In the genomic region with DNA sequence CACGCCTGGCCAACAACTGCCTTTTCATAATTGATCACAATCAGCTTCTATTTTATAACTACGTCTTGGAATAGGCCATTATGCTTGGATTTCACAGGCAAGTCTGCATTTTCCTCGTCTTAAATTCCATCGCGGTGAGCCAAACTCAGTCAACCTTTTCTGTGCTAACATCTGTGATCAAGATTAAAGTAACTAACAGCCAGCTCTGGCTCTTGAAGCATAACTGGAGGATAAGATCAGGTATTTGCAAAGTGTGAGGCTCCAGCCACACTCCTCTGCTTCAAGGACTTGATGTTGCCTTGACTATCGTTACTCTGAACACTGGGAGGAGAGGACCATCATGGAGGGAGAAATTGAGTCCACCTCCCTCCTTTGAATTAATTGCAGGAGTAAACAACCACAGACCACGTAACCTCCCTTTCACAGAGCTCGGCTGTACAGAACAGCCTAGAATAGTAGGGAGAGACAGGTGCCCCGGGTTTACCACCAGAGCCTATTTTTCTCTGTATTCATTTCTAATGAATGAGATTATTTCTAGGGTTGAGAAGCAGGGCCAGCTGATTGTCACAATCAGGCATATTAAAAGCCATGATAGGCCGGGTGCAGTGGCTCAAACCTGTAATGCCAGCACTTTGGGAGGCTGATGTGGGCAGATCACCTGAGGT, we compare ENCODE assay signal across 28 cellular contexts.
A peak's percentile ranks its signal among the peaks of the same experiment; 100 is the strongest.
DNase-seq lines count a peak whose midpoint lies in the region; ATAC-seq and TF ChIP-seq lines count a peak whose summit lies in the region.
"Had no signal": no experiment of that assay in that cellular context is flagged by ENCODE, and none has a peak within 500 bp of the region (broad histone marks: within the 10 kb centered on the region; RNA-seq: fewer than 3 reads in every experiment).

No MANE protein-coding gene starts in this region.

- H3K27ac Mint-ChIP-seq in effector memory CD8-positive, alpha-beta T cell, result no peak overlapping the region
- H3K27ac Mint-ChIP-seq: activated naive CD8-positive, alpha-beta T cell treated with anti-CD3 and anti-CD28 coated beads, Interleukin-2, amount 50 U/mL, for 24 hours; activated T-cell treated with anti-CD3 and anti-CD28 coated beads, Interleukin-2, amount 50 U/mL, for 72 hours; T-cell had no signal

- peaks cover 13 to 28% of the 10 kb centered on the region in 2 donors for H3K4me1 Mint-ChIP-seq in effector memory CD8-positive, alpha-beta T cell (ENCODE audit: low read depth in 2 of 2)
- H3K4me1 Mint-ChIP-seq: activated naive CD8-positive, alpha-beta T cell treated with anti-CD3 and anti-CD28 coated beads, Interleukin-2, amount 50 U/mL, for 24 hours had no signal

- DNase-seq in T47D (ENCODE audit: low read depth in 1 of 2, low spot score in 1 of 2) (peak; percentile 44 to 88), breast epithelium (ENCODE audit: low spot score in 2 of 2) (no peak), kidney glomerular epithelial cell (lab: John Stamatoyannopoulos, UW) (peak; percentile 67), renal cortical epithelial cell (ENCODE audit: low read depth) (peak; percentile 11), vagina (ENCODE audit: extremely low spot score in 2 of 2) (no peak), left cardiac atrium (no peak)
- DNase-seq in effector memory CD8-positive, alpha-beta T cell, result no peak
- DNase-seq: 8988T; activated CD4-positive, alpha-beta T cell treated with anti-CD3 and anti-CD28 coated beads, Interleukin-2, amount 50 U/mL, for 4 hours; activated CD4-positive, CD25-positive, alpha-beta regulatory T cell; activated naive CD4-positive, alpha-beta T cell; activated naive CD8-positive, alpha-beta T cell treated with anti-CD3 and anti-CD28 coated beads, Interleukin-2, amount 50 U/mL, for 24 hours; activated T-cell treated with anti-CD3 and anti-CD28 coated beads, Interleukin-2, amount 50 U/mL, for 72 hours; Calu3; foreskin fibroblast; head of caudate nucleus; natural killer cell; NCI-H1048; NCI-H1694; spleen; T-cell; upper lobe of left lung had no signal

- in situ Hi-C loops in T47D (cut with HindIII; ENCODE audit: low pct_unique_long_range_greater_than_20kb, low sequenced_read_pairs), result no loop called here

- TF ChIP-seq POLR2A in breast epithelium (IDR thresholded peaks at IDR 0.05), result no peak
- TF ChIP-seq POLR2A in vagina (IDR thresholded peaks at IDR 0.05), result no peak

- H3K4me3 ChIP-seq in breast epithelium (no peak overlapping the region), vagina (no peak overlapping the region)
- H3K4me3 ChIP-seq: lung, spleen, upper lobe of left lung had no signal

- H3K36me3 Mint-ChIP-seq in effector memory CD8-positive, alpha-beta T cell (ENCODE audit: insufficient read depth), result no peaks in the 10 kb centered on the region
- H3K36me3 Mint-ChIP-seq: natural killer cell had no signal

- H3K9me3 Mint-ChIP-seq in effector memory CD8-positive, alpha-beta T cell, result no peaks in the 10 kb centered on the region
- H3K9me3 Mint-ChIP-seq: activated naive CD8-positive, alpha-beta T cell treated with anti-CD3 and anti-CD28 coated beads, Interleukin-2, amount 50 U/mL, for 24 hours; activated T-cell treated with anti-CD3 and anti-CD28 coated beads, Interleukin-2, amount 50 U/mL, for 72 hours; central memory CD8-positive, alpha-beta T cell; natural killer cell; T-cell had no signal

- no peak for TF ChIP-seq CTCF in breast epithelium (IDR thresholded peaks at IDR 0.05)
- no peak for TF ChIP-seq CTCF in vagina (IDR thresholded peaks at IDR 0.05)

- ATAC-seq in effector memory CD8-positive, alpha-beta T cell (replicated peaks), result no peak
- no peak for ATAC-seq in left cardiac atrium
- ATAC-seq in GM18873 (IDR thresholded peaks at IDR 0.05; ENCODE audit: low FRiP score, unreplicated experiment), result no peak
- ATAC-seq: activated naive CD8-positive, alpha-beta T cell treated with anti-CD3 and anti-CD28 coated beads, Interleukin-2, amount 50 U/mL, for 24 hours; activated T-cell treated with anti-CD3 and anti-CD28 coated beads, Interleukin-2, amount 50 U/mL, for 72 hours; HCT116; natural killer cell; T-cell had no signal

- no peak overlapping the region for H3K27ac ChIP-seq in breast epithelium
- H3K27ac ChIP-seq in vagina, result peak overlapping the region; percentile 65
- H3K27ac ChIP-seq: RWPE1, upper lobe of left lung had no signal

- intact Hi-C loops in breast epithelium (cut with DNase I; ENCODE audit: low total_unique reads) (no loop called here), vagina (cut with DNase I) (no loop called here), left cardiac atrium (cut with DNase I) (loop anchor here in 1 of 2 donors (10.0 kb wide), 1 partner anchor 53 kb away; no protein-coding TSS in a partner anchor)

- no peaks in the 10 kb centered on the region for H3K36me3 ChIP-seq in breast epithelium
- H3K36me3 ChIP-seq in vagina, result no peaks in the 10 kb centered on the region
- H3K36me3 ChIP-seq: spleen, upper lobe of left lung had no signal

- H3K4me1 ChIP-seq in breast epithelium (no peaks in the 10 kb centered on the region), vagina (peaks cover 47% of the 10 kb centered on the region)

- H3K4me3 Mint-ChIP-seq in effector memory CD8-positive, alpha-beta T cell, result no peak overlapping the region
- H3K4me3 Mint-ChIP-seq: activated naive CD8-positive, alpha-beta T cell treated with anti-CD3 and anti-CD28 coated beads, Interleukin-2, amount 50 U/mL, for 24 hours; activated T-cell treated with anti-CD3 and anti-CD28 coated beads, Interleukin-2, amount 50 U/mL, for 72 hours; CD14-positive monocyte; central memory CD8-positive, alpha-beta T cell; natural killer cell; T-cell had no signal

- H3K27me3 Mint-ChIP-seq in effector memory CD8-positive, alpha-beta T cell, result no peaks in the 10 kb centered on the region
- H3K27me3 Mint-ChIP-seq: activated naive CD8-positive, alpha-beta T cell treated with anti-CD3 and anti-CD28 coated beads, Interleukin-2, amount 50 U/mL, for 24 hours; central memory CD8-positive, alpha-beta T cell; T-cell had no signal

- no peaks in the 10 kb centered on the region for H3K9me3 ChIP-seq in breast epithelium
- H3K9me3 ChIP-seq in vagina, result no peaks in the 10 kb centered on the region
- H3K9me3 ChIP-seq: spleen, upper lobe of left lung had no signal

- H3K27me3 ChIP-seq in breast epithelium (no peaks in the 10 kb centered on the region), vagina (no peaks in the 10 kb centered on the region)
- H3K27me3 ChIP-seq: spleen, upper lobe of left lung had no signal

Comparison
In these comparisons a context has a peak if more than half of its experiments do, and no peak if none do; other contexts are left out.
1. DNase-seq: peak in T47D (2 of 2), kidney glomerular epithelial cell (single experiment) and renal cortical epithelial cell (single experiment); none in breast epithelium (0 of 2), vagina (0 of 2), effector memory CD8-positive, alpha-beta T cell (0 of 3) and left cardiac atrium (single experiment).